In the genomic region with DNA sequence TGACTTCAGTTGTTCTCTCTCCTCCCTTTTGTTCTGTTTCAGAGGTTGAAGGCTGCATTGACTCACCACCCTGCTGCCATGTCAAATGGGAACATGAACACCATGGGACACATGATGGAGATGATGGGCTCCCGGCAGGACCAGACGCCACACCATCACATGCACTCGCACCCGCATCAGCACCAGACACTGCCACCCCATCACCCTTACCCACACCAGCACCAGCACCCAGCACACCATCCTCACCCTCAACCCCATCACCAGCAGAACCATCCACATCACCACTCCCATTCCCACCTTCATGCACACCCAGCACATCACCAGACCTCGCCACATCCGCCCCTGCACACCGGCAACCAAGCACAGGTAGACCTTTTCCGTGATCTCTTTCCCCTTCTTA, we compare ENCODE assay signal across 25 cellular contexts.
"Had no signal": no experiment of that assay in that cellular context is flagged by ENCODE, and none has a peak within 500 bp of the region (broad histone marks: within the 10 kb centered on the region; RNA-seq: fewer than 3 reads in every experiment).

No MANE protein-coding gene starts in this region.

- H3K4me3 ChIP-seq: body of pancreas, gastrocnemius medialis had no signal

- H3K27ac Mint-ChIP-seq: activated CD4-positive, alpha-beta memory T cell treated with anti-CD3 and anti-CD28 coated beads, Interleukin-2, amount 10 ng/mL, durations not matched to agents 7 days and 5 days; activated CD4-positive, alpha-beta T cell treated with anti-CD3 and anti-CD28 coated beads, Interleukin-2, amount 10 ng/mL, durations not matched to agents 7 days and 5 days; activated naive CD4-positive, alpha-beta T cell treated with anti-CD3 and anti-CD28 coated beads, Interleukin-2, amount 10 ng/mL, durations not matched to agents 7 days and 5 days; activated naive CD8-positive, alpha-beta T cell; activated T-cell treated with anti-CD3 and anti-CD28 coated beads, Interleukin-2, amount 50 U/mL, for 24 hours; activated T-cell treated with anti-CD3 and anti-CD28 coated beads, Interleukin-2, amount 50 U/mL, for 72 hours had no signal

- H3K9me3 ChIP-seq: body of pancreas, gastrocnemius medialis had no signal

- H3K4me3 Mint-ChIP-seq: activated CD4-positive, alpha-beta memory T cell treated with anti-CD3 and anti-CD28 coated beads, Interleukin-2, amount 10 ng/mL, durations not matched to agents 7 days and 5 days; activated CD4-positive, alpha-beta T cell treated with anti-CD3 and anti-CD28 coated beads, Interleukin-2, amount 10 ng/mL, durations not matched to agents 7 days and 5 days; activated naive CD4-positive, alpha-beta T cell treated with anti-CD3 and anti-CD28 coated beads, Interleukin-2, amount 10 ng/mL, durations not matched to agents 7 days and 5 days; activated naive CD8-positive, alpha-beta T cell; activated T-cell treated with anti-CD3 and anti-CD28 coated beads, Interleukin-2, amount 50 U/mL, for 24 hours; activated T-cell treated with anti-CD3 and anti-CD28 coated beads, Interleukin-2, amount 50 U/mL, for 72 hours had no signal

- ATAC-seq: activated T-cell treated with anti-CD3 and anti-CD28 coated beads, Interleukin-2, amount 50 U/mL, for 72 hours; body of pancreas; gastrocnemius medialis had no signal

- DNase-seq: activated CD4-positive, alpha-beta memory T cell treated with anti-CD3 and anti-CD28 coated beads, Interleukin-2, amount 10 ng/mL, durations not matched to agents 7 days and 5 days; activated CD4-positive, alpha-beta T cell treated with anti-CD3 and anti-CD28 coated beads for 1 hour; activated CD4-positive, alpha-beta T cell treated with anti-CD3 and anti-CD28 coated beads for 4 hours; activated CD4-positive, alpha-beta T cell treated with anti-CD3 and anti-CD28 coated beads, Interleukin-2, amount 10 ng/mL, durations not matched to agents 7 days and 5 days; activated CD4-positive, alpha-beta T cell treated with anti-CD3 and anti-CD28 coated beads, Interleukin-2, amount 50 U/mL, for 4 hours; activated CD4-positive, CD25-positive, alpha-beta regulatory T cell; activated CD8-positive, alpha-beta memory T cell treated with anti-CD3 and anti-CD28 coated beads, Interleukin-2, amount 50 U/mL, for 48 hours; activated gamma-delta T cell; activated naive CD4-positive, alpha-beta T cell; activated naive CD4-positive, alpha-beta T cell treated with anti-CD3 and anti-CD28 coated beads, Interleukin-2, amount 10 ng/mL, durations not matched to agents 7 days and 5 days; activated T-cell treated with anti-CD3 and anti-CD28 coated beads for 4 hours; activated T-cell treated with anti-CD3 and anti-CD28 coated beads, Interleukin-2, amount 50 U/mL, for 24 hours; activated T-cell treated with anti-CD3 and anti-CD28 coated beads, Interleukin-2, amount 50 U/mL, for 72 hours; amniotic stem cell; anterior cingulate cortex; body of pancreas; cortex of kidney; effector CD8-positive, alpha-beta T cell; gastrocnemius medialis; T-helper 2 cell had no signal

- H3K27me3 Mint-ChIP-seq: activated CD4-positive, alpha-beta memory T cell treated with anti-CD3 and anti-CD28 coated beads, Interleukin-2, amount 10 ng/mL, durations not matched to agents 7 days and 5 days; activated CD4-positive, alpha-beta T cell treated with anti-CD3 and anti-CD28 coated beads, Interleukin-2, amount 10 ng/mL, durations not matched to agents 7 days and 5 days had no signal

- H3K27ac ChIP-seq: body of pancreas, epithelial cell of prostate, gastrocnemius medialis had no signal

- H3K9me3 Mint-ChIP-seq: activated CD4-positive, alpha-beta T cell treated with anti-CD3 and anti-CD28 coated beads, Interleukin-2, amount 10 ng/mL, durations not matched to agents 7 days and 5 days; activated naive CD4-positive, alpha-beta T cell treated with anti-CD3 and anti-CD28 coated beads, Interleukin-2, amount 10 ng/mL, durations not matched to agents 7 days and 5 days; activated T-cell treated with anti-CD3 and anti-CD28 coated beads, Interleukin-2, amount 50 U/mL, for 24 hours had no signal

- H3K4me1 ChIP-seq: body of pancreas, gastrocnemius medialis had no signal

- H3K27me3 ChIP-seq: body of pancreas, gastrocnemius medialis had no signal

- H3K4me1 Mint-ChIP-seq: activated CD4-positive, alpha-beta memory T cell treated with anti-CD3 and anti-CD28 coated beads, Interleukin-2, amount 10 ng/mL, durations not matched to agents 7 days and 5 days; activated CD4-positive, alpha-beta T cell treated with anti-CD3 and anti-CD28 coated beads, Interleukin-2, amount 10 ng/mL, durations not matched to agents 7 days and 5 days; activated naive CD4-positive, alpha-beta T cell treated with anti-CD3 and anti-CD28 coated beads, Interleukin-2, amount 10 ng/mL, durations not matched to agents 7 days and 5 days had no signal

- FAIRE-seq: colon, endometrium, endothelial cell of umbilical vein had no signal

- H3K36me3 Mint-ChIP-seq: activated naive CD4-positive, alpha-beta T cell treated with anti-CD3 and anti-CD28 coated beads, Interleukin-2, amount 10 ng/mL, durations not matched to agents 7 days and 5 days; activated naive CD8-positive, alpha-beta T cell had no signal
